Comparison of ENCODE assay signal across 14 cellular contexts in the genomic region with DNA sequence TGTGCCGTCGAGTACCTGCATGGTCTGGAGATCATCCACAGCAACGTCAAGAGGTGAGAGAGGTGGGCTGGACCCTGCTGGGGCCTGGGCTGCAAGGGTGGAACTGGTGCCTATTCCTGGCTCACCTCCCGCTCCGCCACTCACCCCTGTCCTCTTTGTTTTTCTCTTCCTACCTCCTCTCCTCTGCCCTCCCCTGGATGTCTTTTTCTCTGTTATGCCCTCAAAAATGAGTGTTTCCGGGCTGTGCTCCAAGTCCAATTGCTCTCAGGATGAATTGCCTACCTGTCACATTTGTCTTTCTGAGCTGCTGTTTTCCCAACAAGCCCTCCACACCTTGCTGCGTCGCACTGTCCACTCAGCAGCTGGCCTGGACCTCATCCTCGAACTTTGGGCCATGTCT. TPM values are rescaled to one million over a fixed set of nuclear protein-coding genes. Genes with fewer than 3 reads are reported as not detected.
DNase-seq lines count a peak whose midpoint lies in the region; ATAC-seq and TF ChIP-seq lines count a peak whose summit lies in the region.
"Had no signal": no experiment of that assay in that cellular context is flagged by ENCODE, and none has a peak within 500 bp of the region (broad histone marks: within the 10 kb centered on the region; RNA-seq: fewer than 3 reads in every experiment).

No MANE protein-coding gene starts in this region.

- no peak for ATAC-seq in activated CD4-positive, alpha-beta T cell treated with anti-CD3 and anti-CD28 coated beads for 36 hours
- ATAC-seq in HG03159 (IDR thresholded peaks at IDR 0.05; ENCODE audit: unreplicated experiment) (no peak), HG02938 (IDR thresholded peaks at IDR 0.05; ENCODE audit: unreplicated experiment) (no peak), GM18873 (IDR thresholded peaks at IDR 0.05; ENCODE audit: low FRiP score, unreplicated experiment) (no peak)

- H3K4me1 Mint-ChIP-seq in activated CD4-positive, alpha-beta T cell treated with anti-CD3 and anti-CD28 coated beads for 36 hours: peaks cover 35% of the 10 kb centered on the region
- peaks cover 47% of the 10 kb centered on the region for H3K4me1 Mint-ChIP-seq in activated T-helper 1 cell treated with anti-CD3 and anti-CD28 coated beads, Interleukin-12 subunit alpha, Interleukin-12 subunit beta, Interleukin-2, Interleukin-4 antibody, amounts not matched to agents 30 ng/mL and 10 ng/mL and 1 ng/mL, durations not matched to agents 14 hours and 24 hours and 36 hours (ENCODE audit: low read depth)
- peaks cover 3% of the 10 kb centered on the region for H3K4me1 Mint-ChIP-seq in nephron progenitor cell

- H3K27me3 Mint-ChIP-seq in activated CD4-positive, alpha-beta T cell treated with anti-CD3 and anti-CD28 coated beads for 36 hours: no peaks in the 10 kb centered on the region
- H3K27me3 Mint-ChIP-seq in activated T-helper 1 cell treated with anti-CD3 and anti-CD28 coated beads, Interleukin-12 subunit alpha, Interleukin-12 subunit beta, Interleukin-2, Interleukin-4 antibody, amounts not matched to agents 30 ng/mL and 10 ng/mL and 1 ng/mL, durations not matched to agents 14 hours and 24 hours and 36 hours (ENCODE audit: insufficient read depth): peaks cover 1% of the 10 kb centered on the region
- H3K27me3 Mint-ChIP-seq in nephron progenitor cell (ENCODE audit: low read depth, poor library complexity): peaks cover 18% of the 10 kb centered on the region

- H3K4me3 Mint-ChIP-seq in activated CD4-positive, alpha-beta T cell treated with anti-CD3 and anti-CD28 coated beads for 36 hours: no peak overlapping the region
- H3K4me3 Mint-ChIP-seq in activated T-helper 1 cell treated with anti-CD3 and anti-CD28 coated beads, Interleukin-12 subunit alpha, Interleukin-12 subunit beta, Interleukin-2, Interleukin-4 antibody, amounts not matched to agents 30 ng/mL and 10 ng/mL and 1 ng/mL, durations not matched to agents 14 hours and 24 hours and 36 hours: no peak overlapping the region
- H3K4me3 Mint-ChIP-seq in nephron progenitor cell: no peak overlapping the region
- H3K4me3 Mint-ChIP-seq: activated naive CD4-positive, alpha-beta T cell treated with anti-CD3 and anti-CD28 coated beads for 36 hours had no signal

- POLR2A ChIA-PET in activated CD4-positive, alpha-beta T cell treated with anti-CD3 and anti-CD28 coated beads for 36 hours (lab: Charles Lee): no interaction called here

- H3K27ac Mint-ChIP-seq in activated CD4-positive, alpha-beta T cell treated with anti-CD3 and anti-CD28 coated beads for 36 hours: peak overlapping the region; percentile 23
- peak overlapping the region; percentile 64 for H3K27ac Mint-ChIP-seq in activated T-helper 1 cell treated with anti-CD3 and anti-CD28 coated beads, Interleukin-12 subunit alpha, Interleukin-12 subunit beta, Interleukin-2, Interleukin-4 antibody, amounts not matched to agents 30 ng/mL and 10 ng/mL and 1 ng/mL, durations not matched to agents 14 hours and 24 hours and 36 hours
- H3K27ac Mint-ChIP-seq in nephron progenitor cell: peak overlapping the region; percentile 74

- intact Hi-C loops in activated CD4-positive, alpha-beta T cell treated with anti-CD3 and anti-CD28 coated beads for 36 hours (cut with DNase I, micrococcal nuclease): loop anchor here in 1 of 2 experiments (10.0 kb wide), 1 partner anchor 235 kb away; a partner anchor contains a TSS
- intact Hi-C loops in activated T-helper 1 cell treated with anti-CD3 and anti-CD28 coated beads, Interleukin-12 subunit alpha, Interleukin-12 subunit beta, Interleukin-2, Interleukin-4 antibody, amounts not matched to agents 30 ng/mL and 10 ng/mL and 1 ng/mL, durations not matched to agents 14 hours and 24 hours and 36 hours (cut with micrococcal nuclease): loop anchor here (10.0 kb wide), 1 partner anchor 285 kb away; a partner anchor contains a TSS

- peaks cover 26% of the 10 kb centered on the region for H3K36me3 Mint-ChIP-seq in activated CD4-positive, alpha-beta T cell treated with anti-CD3 and anti-CD28 coated beads for 36 hours (ENCODE audit: low read depth)
- peaks cover 55% of the 10 kb centered on the region for H3K36me3 Mint-ChIP-seq in activated T-helper 1 cell treated with anti-CD3 and anti-CD28 coated beads, Interleukin-12 subunit alpha, Interleukin-12 subunit beta, Interleukin-2, Interleukin-4 antibody, amounts not matched to agents 30 ng/mL and 10 ng/mL and 1 ng/mL, durations not matched to agents 14 hours and 24 hours and 36 hours (ENCODE audit: low read depth)
- no peaks in the 10 kb centered on the region for H3K36me3 Mint-ChIP-seq in nephron progenitor cell (ENCODE audit: low read depth)

- TF ChIP-seq CTCF in nephron progenitor cell (IDR thresholded peaks at IDR 0.05): no peak

- CTCF ChIA-PET in activated CD4-positive, alpha-beta T cell treated with anti-CD3 and anti-CD28 coated beads for 36 hours (lab: Charles Lee): no interaction called here

- peaks cover 5% of the 10 kb centered on the region for H3K9me3 Mint-ChIP-seq in activated CD4-positive, alpha-beta T cell treated with anti-CD3 and anti-CD28 coated beads for 36 hours (ENCODE audit: low read depth)
- H3K9me3 Mint-ChIP-seq in activated T-helper 1 cell treated with anti-CD3 and anti-CD28 coated beads, Interleukin-12 subunit alpha, Interleukin-12 subunit beta, Interleukin-2, Interleukin-4 antibody, amounts not matched to agents 30 ng/mL and 10 ng/mL and 1 ng/mL, durations not matched to agents 14 hours and 24 hours and 36 hours: peaks cover 2% of the 10 kb centered on the region
- peaks cover 7% of the 10 kb centered on the region for H3K9me3 Mint-ChIP-seq in nephron progenitor cell

- no peak for DNase-seq in activated CD4-positive, alpha-beta T cell treated with anti-CD3 and anti-CD28 coated beads for 36 hours
- DNase-seq in activated CD4-positive, alpha-beta T cell treated with anti-CD3 and anti-CD28 coated beads, Interleukin-2, amount 50 U/mL, for 48 hours: no peak
- DNase-seq in NCI-H1092 treated with DMSO at 0.1 percent for 48 hours (lab: John Stamatoyannopoulos, UW) (peak; percentile 47), nephron progenitor cell (no peak)
- no peak for DNase-seq in activated T-helper 1 cell treated with anti-CD3 and anti-CD28 coated beads, Interleukin-12 subunit alpha, Interleukin-12 subunit beta, Interleukin-2, Interleukin-4 antibody, amounts not matched to agents 30 ng/mL and 10 ng/mL and 1 ng/mL, durations not matched to agents 14 hours and 24 hours and 36 hours (ENCODE audit: low spot score)
- DNase-seq: activated naive CD4-positive, alpha-beta T cell treated with anti-CD3 and anti-CD28 coated beads for 36 hours; caudate nucleus; NCI-H345; Peyer's patch; posterior cingulate gyrus; T1000 had no signal

RNA-seq across cellular contexts. Expression of a gene that starts 28.5 kb away (rescaled TPM):
- 10 to 100 TPM; 40.0 to 40.2 TPM for total RNA-seq in activated CD4-positive, alpha-beta T cell treated with anti-CD3 and anti-CD28 coated beads for 36 hours
- 80.4 and 81.5 TPM in 2 replicates for total RNA-seq in activated T-helper 1 cell treated with anti-CD3 and anti-CD28 coated beads, Interleukin-12 subunit alpha, Interleukin-12 subunit beta, Interleukin-2, Interleukin-4 antibody, amounts not matched to agents 30 ng/mL and 10 ng/mL and 1 ng/mL, durations not matched to agents 14 hours and 24 hours and 36 hours

RNA-seq across cellular contexts. Expression of a gene that starts 55.0 kb away (rescaled TPM):
- total RNA-seq in activated CD4-positive, alpha-beta T cell treated with anti-CD3 and anti-CD28 coated beads for 36 hours: 1 to 10 TPM; 3.9 to 4.0 TPM
- total RNA-seq in activated T-helper 1 cell treated with anti-CD3 and anti-CD28 coated beads, Interleukin-12 subunit alpha, Interleukin-12 subunit beta, Interleukin-2, Interleukin-4 antibody, amounts not matched to agents 30 ng/mL and 10 ng/mL and 1 ng/mL, durations not matched to agents 14 hours and 24 hours and 36 hours: 8.1 and 8.6 TPM in 2 replicates

Comparison
In these comparisons a context has a peak if more than half of its experiments do, and no peak if none do; other contexts are left out.
1. H3K27ac Mint-ChIP-seq: peak in every context shown above with its lines; median percentile 74 in nephron progenitor cell; 64 in activated T-helper 1 cell treated with anti-CD3 and anti-CD28 coated beads, Interleukin-12 subunit alpha, Interleukin-12 subunit beta, Interleukin-2, Interleukin-4 antibody, amounts not matched to agents 30 ng/mL and 10 ng/mL and 1 ng/mL, durations not matched to agents 14 hours and 24 hours and 36 hours; 23 in activated CD4-positive, alpha-beta T cell treated with anti-CD3 and anti-CD28 coated beads for 36 hours.